25 cellular contexts compared by ENCODE assay signal in genomic region chr7:86884152-86884551, GRCh38.
"Had no signal": no experiment of that assay in that cellular context is flagged by ENCODE, and none has a peak within 500 bp of the region (broad histone marks: within the 10 kb centered on the region; RNA-seq: fewer than 3 reads in every experiment).

No MANE protein-coding gene starts in this region.

- H3K4me3 ChIP-seq: ovary, psoas muscle, skin epidermis, stomach, thoracic aorta, thyroid gland, tibial nerve, upper lobe of right lung, uterus had no signal

- H3K27ac ChIP-seq: ovary, parathyroid adenoma, psoas muscle, skin epidermis, stomach, thoracic aorta, thyroid gland, tibial nerve, upper lobe of right lung, uterus had no signal

- H2AFZ ChIP-seq: parathyroid adenoma had no signal

- DNase-seq: naive B cell; naive thymus-derived CD8-positive, alpha-beta T cell; nephron progenitor cell; occipital lobe; ovary; posterior cingulate gyrus; psoas muscle; right cardiac atrium; stimulated activated CD4-positive, alpha-beta T cell treated with anti-CD3 and anti-CD28 coated beads, Interleukin-15, amount 100 ng/mL, for 24 hours; stimulated activated CD4-positive, alpha-beta T cell treated with anti-CD3 and anti-CD28 coated beads, Interleukin-2, amount 100 ng/mL, for 24 hours; stimulated activated CD4-positive, alpha-beta T cell treated with anti-CD3 and anti-CD28 coated beads, Interleukin-2, amount 100 ng/mL, for 48 hours; stimulated activated CD4-positive, alpha-beta T cell treated with anti-CD3 and anti-CD28 coated beads, Interleukin-4, amount 100 ng/mL, for 24 hours; stimulated activated naive B cell treated with anti-CD40 and anti-IgM and Interleukin-4, amounts not matched to agents 10 μg/mL and 1 μg/mL and 100 μg/mL, for 72 hours; stimulated activated naive CD4-positive, alpha-beta T cell treated with Interleukin-2 at 50 U/mL for 16 hours; stomach; thyroid gland; upper lobe of right lung; uterus had no signal

- H3K27me3 ChIP-seq: ovary, stomach, thyroid gland, tibial nerve, upper lobe of right lung, uterus had no signal

- H3K9me3 ChIP-seq: ovary, psoas muscle, stomach, thoracic aorta, thyroid gland, tibial nerve, upper lobe of right lung, uterus had no signal

- H3K9ac ChIP-seq: parathyroid adenoma had no signal

- ATAC-seq: naive thymus-derived CD8-positive, alpha-beta T cell; natural killer cell treated with Interleukin-12 subunit alpha and Interleukin-12 subunit beta and Interleukin-15 and Interleukin-18, amount 100 ng/mL, for 72 hours; psoas muscle; right cardiac atrium; sciatic nerve; stimulated activated effector memory CD8-positive, alpha-beta T cell treated with anti-CD3 and anti-CD28 coated beads, Interleukin-12 subunit alpha, Interleukin-12 subunit beta, amount 100 ng/mL, for 72 hours; stimulated activated naive B cell treated with anti-CD40 and anti-IgM and Interleukin-4, amounts not matched to agents 10 μg/mL and 1 μg/mL and 100 μg/mL, for 72 hours; upper lobe of right lung had no signal

- H3K4me1 ChIP-seq: parathyroid adenoma, psoas muscle, stomach, thyroid gland, tibial nerve, upper lobe of right lung, uterus had no signal

- H3K36me3 ChIP-seq: ovary, stomach, thoracic aorta, thyroid gland, tibial nerve, uterus had no signal

- H3K79me2 ChIP-seq: parathyroid adenoma had no signal
